In genomic region chr20:64065973-64066341, GRCh38 we compare ENCODE assay signal across 10 cellular contexts. TPM values are rescaled to one million over a fixed set of nuclear protein-coding genes. Genes with fewer than 3 reads are reported as not detected.
DNase-seq lines count a peak whose midpoint lies in the region; ATAC-seq and TF ChIP-seq lines count a peak whose summit lies in the region.
"Had no signal": no experiment of that assay in that cellular context is flagged by ENCODE, and none has a peak within 500 bp of the region (broad histone marks: within the 10 kb centered on the region; RNA-seq: fewer than 3 reads in every experiment).

No MANE protein-coding gene starts in this region.

- TF ChIP-seq CTCF in right lobe of liver (IDR thresholded peaks at IDR 0.05) (no peak), lower lobe of right lung (IDR thresholded peaks at IDR 0.05) (no peak)

- H3K4me3 ChIP-seq in Jurkat, Clone E6-1 (ENCODE audit: low read length) = no peak overlapping the region
- H3K4me3 ChIP-seq in right lobe of liver (peak overlapping the region in 2 of 3 donors; percentile 6 to 50), lower lobe of right lung (no peak overlapping the region)

- H3K36me3 ChIP-seq in right lobe of liver (peaks cover 0 to 5% (median 0%) of the 10 kb centered on the region in 4 donors), lower lobe of right lung (no peaks in the 10 kb centered on the region)

- peaks cover 0 to 42% (median 17%) of the 10 kb centered on the region in 4 donors for H3K4me1 ChIP-seq in right lobe of liver
- peaks cover 33% of the 10 kb centered on the region for H3K4me1 ChIP-seq in lower lobe of right lung

- peak overlapping the region in 1 of 3 donors; percentile 84 for H3K27ac ChIP-seq in right lobe of liver
- H3K27ac ChIP-seq in lower lobe of right lung = no peak overlapping the region

- ATAC-seq in right lobe of liver (peak; percentile 50 to 63 (median 54)), lower lobe of right lung (no peak)

- 0% methylated on average over 2 of the region's 5 CpGs for WGBS in right lobe of liver (ENCODE audit: insufficient coverage, low coverage, low lambda C conversion rate, missing lambda C conversion rate)

- TF ChIP-seq POLR2A in right lobe of liver (IDR thresholded peaks at IDR 0.05) = no peak

- DNase-seq in activated gamma-delta T cell treated with Interleukin-2 at 50 U/mL for 16 hours (peak; percentile 41), activated gamma-delta T cell (lab: John Stamatoyannopoulos, UW) (no peak), right lobe of liver (peak; percentile 77 to 92 (median 92)), NCI-H1436 treated with DMSO at 0.1 percent for 48 hours (lab: John Stamatoyannopoulos, UW) (no peak), lower lobe of right lung (no peak), DMS 273 (lab: John Stamatoyannopoulos, UW; ENCODE audit: unreplicated experiment) (no peak)
- peak; percentile 81 for DNase-seq in Jurkat, Clone E6-1 (ENCODE audit: low read depth, low spot score)
- DNase-seq in activated T-cell treated with anti-CD3 and anti-CD28 coated beads, Interleukin-2, amount 50 U/mL, for 1 hour = peak; percentile 45
- DNase-seq: DND-41 had no signal

- H3K27me3 ChIP-seq in right lobe of liver (no peaks in the 10 kb centered on the region), lower lobe of right lung (ENCODE audit: low read depth) (no peaks in the 10 kb centered on the region)

- no peaks in the 10 kb centered on the region for H3K9me3 ChIP-seq in right lobe of liver
- H3K9me3 ChIP-seq in lower lobe of right lung = no peaks in the 10 kb centered on the region

- intact Hi-C loops in right lobe of liver (cut with DNase I) (no loop called here), lower lobe of right lung (cut with DNase I) (no loop called here)

RNA-seq across cellular contexts. Expression of gene TCEA2, which starts 3.0 kb away (rescaled TPM):
- polyA plus RNA-seq in Jurkat, Clone E6-1 (2012; ENCODE audit: insufficient read depth, insufficient read length) = 42.6 TPM
- 10 to 100 TPM; 14.8 to 45.6 (median 28.6) TPM for total RNA-seq in right lobe of liver
- 38.8 TPM for total RNA-seq in lower lobe of right lung

RNA-seq across cellular contexts. Expression of gene RGS19, which starts 13.4 kb away (rescaled TPM):
- 35.4 TPM for polyA plus RNA-seq in Jurkat, Clone E6-1 (2012; ENCODE audit: insufficient read depth, insufficient read length)
- total RNA-seq in right lobe of liver (10 to 100 TPM in 2 of 6 experiments, 1 to 10 TPM in 4; 2.6 to 10.9 (median 5.7) TPM), lower lobe of right lung (57.5 TPM)

RNA-seq across cellular contexts. Expression of gene OPRL1, which starts 13.9 kb away (rescaled TPM):
- polyA plus RNA-seq in Jurkat, Clone E6-1 (2012; ENCODE audit: insufficient read depth, insufficient read length) = 5.0 TPM
- total RNA-seq in right lobe of liver = under 1 TPM in 5 of 6 experiments, not detected in 1; 0.13 to 0.32 (median 0.25) TPM
- total RNA-seq in lower lobe of right lung = 2.6 TPM

RNA-seq across cellular contexts. Expression of gene SOX18, which starts 16.5 kb away (rescaled TPM):
- polyA plus RNA-seq in Jurkat, Clone E6-1 (2012; ENCODE audit: insufficient read depth, insufficient read length) = not detected
- 1 to 10 TPM; 4.1 to 7.8 (median 5.6) TPM for total RNA-seq in right lobe of liver
- 48.3 TPM for total RNA-seq in lower lobe of right lung

RNA-seq across cellular contexts. Expression of gene LKAAEAR1, which starts 18.2 kb away (rescaled TPM):
- 1.2 TPM for polyA plus RNA-seq in Jurkat, Clone E6-1 (2012; ENCODE audit: insufficient read depth, insufficient read length)
- total RNA-seq in right lobe of liver = not detected
- total RNA-seq in lower lobe of right lung = 0.97 TPM
- total RNA-seq: subcutaneous adipose tissue had no signal

Comparison
In these comparisons a context has a peak if more than half of its experiments do, and no peak if none do; other contexts are left out.
1. DNase-seq: peak in activated gamma-delta T cell treated with Interleukin-2 at 50 U/mL for 16 hours (single experiment), Jurkat, Clone E6-1 (single experiment), activated T-cell treated with anti-CD3 and anti-CD28 coated beads, Interleukin-2, amount 50 U/mL, for 1 hour (single experiment) and right lobe of liver (3 of 3); none in activated gamma-delta T cell (single experiment), NCI-H1436 treated with DMSO at 0.1 percent for 48 hours (single experiment), lower lobe of right lung (single experiment) and DMS 273 (single experiment).
2. H3K4me3 ChIP-seq: peak in right lobe of liver (2 of 3); none in Jurkat, Clone E6-1 (single experiment) and lower lobe of right lung (single experiment).
3. ATAC-seq: peak in right lobe of liver (4 of 4); none in lower lobe of right lung (0 of 2).